Comparison of ENCODE assay signal across 8 cellular contexts in the genomic region with DNA sequence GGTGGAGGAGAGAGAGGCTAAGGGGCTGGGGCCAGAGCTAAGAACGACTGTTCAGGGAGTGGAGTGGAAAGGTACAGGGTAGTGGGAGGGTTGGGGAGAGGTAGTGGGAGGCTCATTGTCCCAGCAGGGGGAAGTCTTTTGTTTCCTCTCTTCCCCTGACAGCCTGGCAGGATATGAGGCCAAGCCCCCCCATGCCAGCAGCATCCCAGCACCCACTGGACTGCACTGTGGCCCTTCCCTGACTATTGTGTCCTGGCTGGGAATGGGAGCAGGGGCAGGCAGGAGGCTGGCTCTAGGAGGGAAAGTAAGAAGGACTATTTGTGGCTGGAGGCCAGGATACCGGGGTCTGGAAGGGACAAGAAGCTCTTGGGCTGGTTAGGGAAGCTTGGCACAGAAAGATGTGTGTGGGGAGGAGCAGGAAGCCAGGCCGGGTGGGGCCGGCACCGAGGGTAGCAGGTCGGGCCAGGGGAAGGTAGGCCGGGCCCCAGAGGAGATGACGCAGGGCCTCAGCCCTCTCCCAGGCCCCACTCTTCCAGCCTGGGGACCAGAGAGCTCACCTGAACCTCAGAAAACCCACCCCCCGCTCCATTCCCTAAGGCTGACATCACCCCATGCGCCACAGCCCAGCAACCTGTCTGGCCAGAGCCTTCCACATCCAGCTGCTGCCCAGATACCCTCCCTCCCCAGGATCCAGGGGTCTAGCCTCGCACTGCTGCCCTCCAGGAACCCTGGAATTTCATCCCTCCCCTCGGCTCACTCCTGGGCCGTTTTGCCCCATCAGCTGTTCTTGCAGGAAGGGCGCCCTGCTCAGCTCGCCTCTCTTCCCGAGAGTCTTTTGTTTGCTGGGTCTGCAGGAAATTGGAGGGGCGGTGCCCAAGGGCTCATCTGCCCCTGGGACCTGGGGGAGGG. TPM values are rescaled to one million over a fixed set of nuclear protein-coding genes. Genes with fewer than 3 reads are reported as not detected.
DNase-seq lines count a peak whose midpoint lies in the region; ATAC-seq and TF ChIP-seq lines count a peak whose summit lies in the region.

No MANE protein-coding gene starts in this region.

- DNase-seq in activated CD4-positive, alpha-beta T cell treated with anti-CD3 and anti-CD28 coated beads, Interleukin-2, amount 10 ng/mL, durations not matched to agents 24 days and 14 days: no peak
- no peak for DNase-seq in activated CD4-positive, alpha-beta T cell treated with anti-CD3 and anti-CD28 coated beads for 1 hour
- DNase-seq in cerebellar cortex (ENCODE audit: low spot score): peak; percentile 72
- peak in 2 of 3 donors; percentile 66 to 69 for DNase-seq in right lobe of liver
- no peak for DNase-seq in type B pancreatic cell (ENCODE audit: extremely low spot score, unreplicated experiment)
- no peak for DNase-seq in cerebellar nuclear complex (lab: John Stamatoyannopoulos, UW)

- H3K27ac ChIP-seq in right lobe of liver: peak overlapping the region; percentile 43 to 72 (median 61)

- H3K36me3 ChIP-seq in right lobe of liver: no peaks in the 10 kb centered on the region

- H3K36me3 Mint-ChIP-seq in activated CD4-positive, alpha-beta T cell treated with anti-CD3 and anti-CD28 coated beads, Interleukin-2, amount 10 ng/mL, durations not matched to agents 24 days and 14 days (ENCODE audit: low read depth): no peaks in the 10 kb centered on the region
- no peaks in the 10 kb centered on the region for H3K36me3 Mint-ChIP-seq in type B pancreatic cell

- 31% methylated on average over 6 of the region's 17 CpGs for WGBS in right lobe of liver (ENCODE audit: insufficient coverage, low coverage, low lambda C conversion rate, missing lambda C conversion rate)

- H3K27me3 Mint-ChIP-seq in activated CD4-positive, alpha-beta T cell treated with anti-CD3 and anti-CD28 coated beads, Interleukin-2, amount 10 ng/mL, durations not matched to agents 24 days and 14 days: peaks cover 5% of the 10 kb centered on the region
- no peaks in the 10 kb centered on the region for H3K27me3 Mint-ChIP-seq in type B pancreatic cell

- no peak for TF ChIP-seq CTCF in right lobe of liver (IDR thresholded peaks at IDR 0.05)
- no peak for TF ChIP-seq CTCF in type B pancreatic cell (conservative IDR thresholded peaks at IDR 0.05)

- ATAC-seq in right lobe of liver: peak; percentile 2 to 53 (median 32)
- no peak for ATAC-seq in HG02938 (IDR thresholded peaks at IDR 0.05; ENCODE audit: unreplicated experiment)
- no peak for ATAC-seq in GM19452 (IDR thresholded peaks at IDR 0.05; ENCODE audit: unreplicated experiment)

- peak overlapping the region; percentile 2 for H3K4me3 Mint-ChIP-seq in activated CD4-positive, alpha-beta T cell treated with anti-CD3 and anti-CD28 coated beads, Interleukin-2, amount 10 ng/mL, durations not matched to agents 24 days and 14 days
- H3K4me3 Mint-ChIP-seq in type B pancreatic cell: peak overlapping the region; percentile 73

- H3K4me1 ChIP-seq in right lobe of liver: peaks cover 0 to 36% (median 12%) of the 10 kb centered on the region in 4 donors

- no peaks in the 10 kb centered on the region for H3K9me3 ChIP-seq in right lobe of liver

- TF ChIP-seq POLR2A in right lobe of liver (IDR thresholded peaks at IDR 0.05): no peak

- H3K4me3 ChIP-seq in right lobe of liver: no peak overlapping the region

- no peak overlapping the region for H3K27ac Mint-ChIP-seq in activated CD4-positive, alpha-beta T cell treated with anti-CD3 and anti-CD28 coated beads, Interleukin-2, amount 10 ng/mL, durations not matched to agents 24 days and 14 days
- peak overlapping the region; percentile 83 for H3K27ac Mint-ChIP-seq in type B pancreatic cell

- peaks cover 4% of the 10 kb centered on the region for H3K4me1 Mint-ChIP-seq in activated CD4-positive, alpha-beta T cell treated with anti-CD3 and anti-CD28 coated beads, Interleukin-2, amount 10 ng/mL, durations not matched to agents 24 days and 14 days
- peaks cover 26% of the 10 kb centered on the region for H3K4me1 Mint-ChIP-seq in type B pancreatic cell (ENCODE audit: unreplicated experiment)

- no peaks in the 10 kb centered on the region for H3K27me3 ChIP-seq in right lobe of liver

- H3K9me3 Mint-ChIP-seq in activated CD4-positive, alpha-beta T cell treated with anti-CD3 and anti-CD28 coated beads, Interleukin-2, amount 10 ng/mL, durations not matched to agents 24 days and 14 days: no peaks in the 10 kb centered on the region
- no peaks in the 10 kb centered on the region for H3K9me3 Mint-ChIP-seq in type B pancreatic cell

- intact Hi-C loops in activated CD4-positive, alpha-beta T cell treated with anti-CD3 and anti-CD28 coated beads, Interleukin-2, amount 10 ng/mL, durations not matched to agents 24 days and 14 days (cut with micrococcal nuclease): loop anchor here (2.0 kb wide), 1 partner anchor 31 kb away; the partner anchor contains the start of gene TRIP6
- intact Hi-C loops in right lobe of liver (cut with DNase I): no loop called here

RNA-seq across cellular contexts. Expression of gene EPHB4, which starts 8.8 kb away (rescaled TPM):
- 2.7 and 3.0 TPM in 2 replicates for total RNA-seq in activated CD4-positive, alpha-beta T cell treated with anti-CD3 and anti-CD28 coated beads, Interleukin-2, amount 10 ng/mL, durations not matched to agents 24 days and 14 days
- 10 to 100 TPM; 23.9 to 43.7 (median 36.8) TPM for total RNA-seq in right lobe of liver
- total RNA-seq in type B pancreatic cell (ENCODE audit: low replicate concordance): 69.3 and 78.4 TPM in 2 replicates

RNA-seq across cellular contexts. Expression of gene SLC12A9, which starts 16.4 kb away (rescaled TPM):
- 37.3 and 41.2 TPM in 2 replicates for total RNA-seq in activated CD4-positive, alpha-beta T cell treated with anti-CD3 and anti-CD28 coated beads, Interleukin-2, amount 10 ng/mL, durations not matched to agents 24 days and 14 days
- total RNA-seq in right lobe of liver (10 to 100 TPM in 2 of 6 experiments, 1 to 10 TPM in 4; 7.1 to 10.6 (median 9.2) TPM), type B pancreatic cell (ENCODE audit: low replicate concordance) (31.4 and 37.1 TPM in 2 replicates)

RNA-seq across cellular contexts. Expression of gene TRIP6, which starts 31.0 kb away (rescaled TPM):
- total RNA-seq in activated CD4-positive, alpha-beta T cell treated with anti-CD3 and anti-CD28 coated beads, Interleukin-2, amount 10 ng/mL, durations not matched to agents 24 days and 14 days: 42.7 and 47.6 TPM in 2 replicates
- total RNA-seq in right lobe of liver: 10 to 100 TPM; 21.4 to 58.6 (median 43.2) TPM
- total RNA-seq in type B pancreatic cell (ENCODE audit: low replicate concordance): 78.9 and 84.7 TPM in 2 replicates

RNA-seq across cellular contexts. Expression of gene SRRT, which starts 38.7 kb away (rescaled TPM):
- total RNA-seq in activated CD4-positive, alpha-beta T cell treated with anti-CD3 and anti-CD28 coated beads, Interleukin-2, amount 10 ng/mL, durations not matched to agents 24 days and 14 days: 300 and 318 TPM in 2 replicates
- total RNA-seq in right lobe of liver (10 to 100 TPM; 22.4 to 65.7 (median 49.1) TPM), type B pancreatic cell (ENCODE audit: low replicate concordance) (168 and 239 TPM in 2 replicates)

RNA-seq across cellular contexts. Expression of gene UFSP1, which starts 53.4 kb away (rescaled TPM):
- 4.5 TPM in 2 replicates for total RNA-seq in activated CD4-positive, alpha-beta T cell treated with anti-CD3 and anti-CD28 coated beads, Interleukin-2, amount 10 ng/mL, durations not matched to agents 24 days and 14 days
- 1 to 10 TPM; 1.0 to 3.4 (median 2.1) TPM for total RNA-seq in right lobe of liver
- total RNA-seq in type B pancreatic cell (ENCODE audit: low replicate concordance): 4.4 and 6.3 TPM in 2 replicates

Comparison
In these comparisons a context has a peak if more than half of its experiments do, and no peak if none do; other contexts are left out.
1. DNase-seq: peak in cerebellar cortex (single experiment) and right lobe of liver (2 of 3); none in activated CD4-positive, alpha-beta T cell treated with anti-CD3 and anti-CD28 coated beads, Interleukin-2, amount 10 ng/mL, durations not matched to agents 24 days and 14 days (single experiment), activated CD4-positive, alpha-beta T cell treated with anti-CD3 and anti-CD28 coated beads for 1 hour (single experiment), type B pancreatic cell (single experiment) and cerebellar nuclear complex (0 of 2).
2. ATAC-seq: peak in right lobe of liver (4 of 4); none in HG02938 (single experiment) and GM19452 (single experiment).